13 cellular contexts compared by ENCODE assay signal in genomic region chrX:71017396-71017939, GRCh38.
"Had no signal": no experiment of that assay in that cellular context is flagged by ENCODE, and none has a peak within 500 bp of the region (broad histone marks: within the 10 kb centered on the region; RNA-seq: fewer than 3 reads in every experiment).

No MANE protein-coding gene starts in this region.

- H3K27ac ChIP-seq: sigmoid colon had no signal

- DNase-seq: activated CD4-positive, alpha-beta T cell treated with anti-CD3 and anti-CD28 coated beads, Interleukin-2, amount 50 U/mL, for 1 hour; activated CD4-positive, CD25-positive, alpha-beta regulatory T cell; activated naive CD4-positive, alpha-beta T cell treated with anti-CD3 and anti-CD28 coated beads, Interleukin-2, amount 50 U/mL, for 16 hours; activated T-cell treated with anti-CD3 and anti-CD28 coated beads for 4 hours; amniotic stem cell; glutamatergic neuron; immature natural killer cell; left cardiac atrium; nephron progenitor cell; sigmoid colon; stimulated activated CD4-positive, alpha-beta T cell treated with anti-CD3 and anti-CD28 coated beads, Interleukin-12 subunit alpha, Interleukin-12 subunit beta, amount 100 ng/mL, for 4 hours; stimulated activated CD4-positive, alpha-beta T cell treated with anti-CD3 and anti-CD28 coated beads, Interleukin-2, amount 100 ng/mL, for 48 hours; stimulated activated naive CD8-positive, alpha-beta T cell treated with anti-CD3 and anti-CD28 coated beads, Interleukin-15, Interleukin-2, amounts not matched to agents 100 U/mL and 50 U/mL, for 24 hours had no signal

- ATAC-seq: left cardiac atrium; stimulated activated naive CD8-positive, alpha-beta T cell treated with anti-CD3 and anti-CD28 coated beads, Interleukin-15, Interleukin-2, amounts not matched to agents 100 U/mL and 50 U/mL, for 24 hours had no signal

- H3K27me3 ChIP-seq: sigmoid colon had no signal

- H3K36me3 ChIP-seq: sigmoid colon had no signal

- H3K9me3 ChIP-seq: sigmoid colon had no signal

- H3K4me3 ChIP-seq: sigmoid colon had no signal

- H3K4me1 ChIP-seq: sigmoid colon had no signal
